In genomic region chr11:108034952-108035351, GRCh38 we compare ENCODE assay signal across 20 cellular contexts. TPM values are rescaled to one million over a fixed set of nuclear protein-coding genes. Genes with fewer than 3 reads are reported as not detected.
A peak's percentile ranks its signal among the peaks of the same experiment; 100 is the strongest.
DNase-seq lines count a peak whose midpoint lies in the region; ATAC-seq, FAIRE-seq and TF ChIP-seq lines count a peak whose summit lies in the region.
"Had no signal": no experiment of that assay in that cellular context is flagged by ENCODE, and none has a peak within 500 bp of the region (broad histone marks: within the 10 kb centered on the region; RNA-seq: fewer than 3 reads in every experiment).

No MANE protein-coding gene starts in this region.

- no peak overlapping the region for H2AFZ ChIP-seq in H9 (ENCODE audit: low read length)
- H2AFZ ChIP-seq in K562 (ENCODE audit: low read depth, low read length) = no peak overlapping the region

- H3K27me3 ChIP-seq in breast epithelium (no peaks in the 10 kb centered on the region), H9 (ENCODE audit: insufficient read depth, low read length) (no peaks in the 10 kb centered on the region), K562 (ENCODE audit: control insufficient read depth in 2 of 2, insufficient read depth in 2 of 2, low read length in 2 of 2) (no peaks in the 10 kb centered on the region), gastrocnemius medialis (no peaks in the 10 kb centered on the region)
- H3K27me3 ChIP-seq: BLaER1 treated with 17β-estradiol and CSF1 and Interleukin-3, amounts not matched to agents 10 nM and 100 nM had no signal

- H3K79me2 ChIP-seq in H9 (ENCODE audit: insufficient read depth, low read length) (no peaks in the 10 kb centered on the region; the same call in 1 of the 2 replicates), K562 (ENCODE audit: control insufficient read depth, insufficient read depth, low read length) (peaks cover 52% of the 10 kb centered on the region)

- H3K23me2 ChIP-seq in H9 (ENCODE audit: insufficient read length, low read depth, low read length, poor library complexity, severe bottlenecking) = no peaks in the 10 kb centered on the region

- CTCF ChIA-PET in MCF 10A (lab: Yijun Ruan, JAX) = interaction anchor here (0.6 kb wide), 1 partner anchor 167 kb away, joined by 3 read pairs; no protein-coding TSS in a partner anchor
- CTCF ChIA-PET in K562 (lab: Yijun Ruan, JAX; ENCODE audit: low intra/inter-chr PET ratio) = no interaction called here

- POLR2A ChIA-PET in MCF 10A (lab: Yijun Ruan, JAX) (interaction anchor here (0.7 kb wide), 1 partner anchor 91 kb away, joined by 4 read pairs; no protein-coding TSS in a partner anchor), K562 (lab: Yijun Ruan, JAX) (interaction anchor here (0.8 kb wide), 1 partner anchor 9 kb away, joined by 3 read pairs; no protein-coding TSS in a partner anchor)

- H3K23ac ChIP-seq in H9 (ENCODE audit: insufficient read length, low read depth, low read length) = no peak overlapping the region

- no peak overlapping the region for H3K14ac ChIP-seq in H9 (ENCODE audit: insufficient read depth, low read length)

- BruUV-seq in MCF 10A (replicated peaks; lab: Mats Ljungman, UMichigan) (TSS peak; percentile 14), K562 (replicated peaks; lab: Mats Ljungman, UMichigan) (TSS peak; percentile 11)

- no peak overlapping the region for H2BK15ac ChIP-seq in H9 (ENCODE audit: low read depth, low read length)

- H3K27ac Mint-ChIP-seq in MCF 10A (ENCODE audit: low read depth, unreplicated experiment) (no peak overlapping the region), H9 (peak overlapping the region in 2 of 3 experiments; percentile 21 to 37; a peak in 2 of 7 replicates)
- H3K27ac Mint-ChIP-seq: B cell had no signal

- in situ Hi-C loops in K562 (cut with MboI) = no loop called here
- in situ Hi-C loops in gastrocnemius medialis (cut with MboI; ENCODE audit: low sequenced_read_pairs in 4 of 4) = no loop called here

- H4K5ac ChIP-seq in H9 (ENCODE audit: insufficient read length, low read depth, low read length) = no peak overlapping the region

- H2BK120ac ChIP-seq in H9 (ENCODE audit: low read depth, low read length, poor library complexity, severe bottlenecking) = no peak overlapping the region

- H4K91ac ChIP-seq in H9 (ENCODE audit: insufficient read length, low read depth, low read length) = no peak overlapping the region

- FAIRE-seq in K562 (lab: Jason Lieb, UNC) = no peak
- FAIRE-seq: G401.6, GM12892, H1 had no signal

- H3T11ph ChIP-seq in H9 (ENCODE audit: low read length) = no peak overlapping the region

- H2BK12ac ChIP-seq in H9 (ENCODE audit: insufficient read length, low read depth, low read length) = no peak overlapping the region

- H3K27me3 Mint-ChIP-seq in MCF 10A (ENCODE audit: insufficient read depth, unreplicated experiment) = no peaks in the 10 kb centered on the region
- no peaks in the 10 kb centered on the region for H3K27me3 Mint-ChIP-seq in H9 (ENCODE audit: low read depth)
- H3K27me3 Mint-ChIP-seq: B cell; CD4-positive, CD25-positive, alpha-beta regulatory T cell; CD8-positive, alpha-beta memory T cell had no signal

- H3K56ac ChIP-seq in H9 (ENCODE audit: insufficient read length, low read depth, low read length) = no peak overlapping the region

- H3K4me3 ChIP-seq in breast epithelium = no peak overlapping the region
- no peak overlapping the region for H3K4me3 ChIP-seq in K562
- H3K4me3 ChIP-seq in gastrocnemius medialis = no peak overlapping the region
- H3K4me3 ChIP-seq: BLaER1 treated with 17β-estradiol and CSF1 and Interleukin-3, amounts not matched to agents 10 nM and 100 nM; HAP-1 had no signal

- no peak for TF ChIP-seq CTCF in MCF 10A (IDR thresholded peaks at IDR 0.05; ENCODE audit: unreplicated experiment)
- no peak for TF ChIP-seq CTCF in breast epithelium (IDR thresholded peaks at IDR 0.05)
- TF ChIP-seq CTCF in H9 (conservative IDR thresholded peaks at IDR 0.05) = no peak
- TF ChIP-seq CTCF in K562 (IDR thresholded peaks at IDR 0.05 in 2 of 3, conservative IDR thresholded peaks at IDR 0.05 in 1 of 3; ENCODE audit: insufficient read depth in 2 of 3, low read depth in 1 of 3, low read length in 3 of 3) = no peak
- TF ChIP-seq CTCF in gastrocnemius medialis (IDR thresholded peaks at IDR 0.05 in 4 of 5, conservative IDR thresholded peaks at IDR 0.05 in 1 of 5) = no peak
- no peak for TF ChIP-seq CTCF in omental fat pad (IDR thresholded peaks at IDR 0.05)

- no CpG with 5 or more reads among the region's 1 CpG for WGBS in H9 (ENCODE audit: extremely low coverage, insufficient read length, low lambda C conversion rate)
- WGBS in K562 (ENCODE audit: insufficient coverage, low coverage, missing lambda C conversion rate) = 100% methylated on average over 1 of the region's 1 CpG

- no peak for TF ChIP-seq RAD21 in K562 (CRISPR knock-in tag; conservative IDR thresholded peaks at IDR 0.05 in 1 of 2, IDR thresholded peaks at IDR 0.05 in 1 of 2)

- no peak for ATAC-seq in K562
- no peak for ATAC-seq in gastrocnemius medialis
- ATAC-seq in omental fat pad (ENCODE audit: low FRiP score) = no peak

- no peak overlapping the region for H2AK5ac ChIP-seq in H9 (ENCODE audit: insufficient read length, low read length)

- H3K4me3 Mint-ChIP-seq in MCF 10A (ENCODE audit: unreplicated experiment) (no peak overlapping the region), H9 (no peak overlapping the region)
- H3K4me3 Mint-ChIP-seq: B cell; CD8-positive, alpha-beta memory T cell had no signal

- intact Hi-C loops in MCF 10A (cut with micrococcal nuclease) = no loop called here
- intact Hi-C loops in breast epithelium (cut with DNase I; ENCODE audit: low total_unique reads) = no loop called here
- intact Hi-C loops in K562 (cut with micrococcal nuclease) = no loop called here
- intact Hi-C loops in gastrocnemius medialis (cut with DNase I; ENCODE audit: low total_unique reads) = loop anchor here (1.0 to 10.0 kb wide), 3 partner anchors 14 to 330 kb away; no protein-coding TSS in a partner anchor

- no peaks in the 10 kb centered on the region for H4K20me1 ChIP-seq in H9 (ENCODE audit: control insufficient read depth, insufficient read depth, insufficient read length)
- 0 out of 2 replicates have a peak, but pooled peaks cover 3% of the 10 kb centered on the region for H4K20me1 ChIP-seq in K562 (replicated peaks; ENCODE audit: control insufficient read depth, insufficient read depth, low read length)

- H3K27ac ChIP-seq in breast epithelium = no peak overlapping the region
- H3K27ac ChIP-seq in H9 (ENCODE audit: insufficient read length, low read depth, low read length) = no peak overlapping the region
- no peak overlapping the region for H3K27ac ChIP-seq in K562 (ENCODE audit: extremely low read depth, low read depth, low read length)
- H3K27ac ChIP-seq in gastrocnemius medialis = peak overlapping the region; percentile 67 to 81 (median 72)
- H3K27ac ChIP-seq: BLaER1 treated with 17β-estradiol and CSF1 and Interleukin-3, amounts not matched to agents 10 nM and 100 nM; HL-60 had no signal

- H2BK5ac ChIP-seq in H9 (ENCODE audit: insufficient read length, low read length) = no peak overlapping the region

- no peak overlapping the region for H2BK20ac ChIP-seq in H9 (ENCODE audit: low read depth, low read length, poor library complexity, severe bottlenecking)

- peaks cover 4% of the 10 kb centered on the region for H3K79me1 ChIP-seq in H9 (ENCODE audit: insufficient read depth, low read depth, low read length, poor library complexity, severe bottlenecking)

- TF ChIP-seq EP300 in K562 (IDR thresholded peaks at IDR 0.05; ENCODE audit: low read length) = no peak

- H3K4ac ChIP-seq in H9 (ENCODE audit: low read depth, low read length) = no peak overlapping the region

- H3K36me3 ChIP-seq in breast epithelium (no peaks in the 10 kb centered on the region), K562 (ENCODE audit: control insufficient read depth, insufficient read depth, low read length) (peaks cover 62% of the 10 kb centered on the region), gastrocnemius medialis (no peaks in the 10 kb centered on the region)

- no peaks in the 10 kb centered on the region for H3K9me1 ChIP-seq in K562 (ENCODE audit: control insufficient read depth, insufficient read depth, low read length)

- H3K9ac ChIP-seq in H9 (ENCODE audit: extremely low read depth, insufficient read length, low read length) = no peak overlapping the region
- H3K9ac ChIP-seq in K562 (ENCODE audit: insufficient read depth in 1 of 2, low read depth in 2 of 2, low read length in 2 of 2) = no peak overlapping the region
- H3K9ac ChIP-seq: BLaER1 treated with 17β-estradiol and CSF1 and Interleukin-3, amounts not matched to agents 10 nM and 100 nM had no signal

- H3K36me3 Mint-ChIP-seq in MCF 10A (ENCODE audit: insufficient read depth, unreplicated experiment) (peaks cover 43% of the 10 kb centered on the region), H9 (ENCODE audit: insufficient read depth in 1 of 3, low read depth in 3 of 3) (peaks cover 13 to 50% (median 48%) of the 10 kb centered on the region in 3 experiments; a peak in 6 of 7 replicates)

- TF ChIP-seq POLR2A in breast epithelium (IDR thresholded peaks at IDR 0.05) (no peak), K562 (conservative IDR thresholded peaks at IDR 0.05) (no peak), gastrocnemius medialis (IDR thresholded peaks at IDR 0.05) (no peak)

- no peaks in the 10 kb centered on the region for H3K4me1 Mint-ChIP-seq in MCF 10A (ENCODE audit: insufficient read depth, unreplicated experiment)
- peaks cover 0 to 28% of the 10 kb centered on the region in 2 experiments for H3K4me1 Mint-ChIP-seq in H9

- H3K4me2 ChIP-seq in H9 (ENCODE audit: insufficient read depth, insufficient read length, low read length) (no peak overlapping the region), K562 (ENCODE audit: insufficient read depth, low read length) (no peak overlapping the region)
- H3K4me2 ChIP-seq: BLaER1 treated with 17β-estradiol and CSF1 and Interleukin-3, amounts not matched to agents 10 nM and 100 nM had no signal

- H3K9me3 ChIP-seq in breast epithelium (no peaks in the 10 kb centered on the region), H9 (ENCODE audit: control insufficient read depth, low read depth, low read length) (no peaks in the 10 kb centered on the region), K562 (replicated peaks; ENCODE audit: control insufficient read depth, insufficient read depth, low read depth, low read length) (no peaks in the 10 kb centered on the region), gastrocnemius medialis (no peaks in the 10 kb centered on the region)
- H3K9me3 ChIP-seq: HAP-1 had no signal

- no peak overlapping the region for H4K8ac ChIP-seq in H9 (replicated peaks; ENCODE audit: insufficient read length, low read depth, low read length)

- H3K9me3 Mint-ChIP-seq in MCF 10A (ENCODE audit: unreplicated experiment) = no peaks in the 10 kb centered on the region
- H3K9me3 Mint-ChIP-seq in H9 = no peaks in the 10 kb centered on the region

- H3K18ac ChIP-seq in H9 (ENCODE audit: insufficient read length, low read depth, low read length) = no peak overlapping the region

- no peaks in the 10 kb centered on the region for H3K4me1 ChIP-seq in breast epithelium
- H3K4me1 ChIP-seq in H9 (ENCODE audit: insufficient read depth, low read length) = no peaks in the 10 kb centered on the region; the same call in 1 of the 2 replicates
- peaks cover 0 to 6% of the 10 kb centered on the region in 2 experiments; a peak in 1 of 5 replicates for H3K4me1 ChIP-seq in K562 (replicated peaks in 1 of 2; ENCODE audit: control insufficient read depth in 2 of 2, insufficient read depth in 2 of 2, low read length in 2 of 2)
- peaks cover 41 to 43% of the 10 kb centered on the region in 2 donors for H3K4me1 ChIP-seq in gastrocnemius medialis
- H3K4me1 ChIP-seq: BLaER1 treated with 17β-estradiol and CSF1 and Interleukin-3, amounts not matched to agents 10 nM and 100 nM had no signal

- DNase-seq in MCF 10A (ENCODE audit: unreplicated experiment) = no peak
- DNase-seq in breast epithelium (ENCODE audit: low spot score in 2 of 2) = no peak
- DNase-seq in H9 = no peak
- no peak for DNase-seq in K562 (ENCODE audit: extremely low read depth in 1 of 4, low spot score in 3 of 4)
- DNase-seq in gastrocnemius medialis = no peak
- DNase-seq in AG08396 (ENCODE audit: low spot score) = no peak
- no peak for DNase-seq in omental fat pad (ENCODE audit: low spot score)
- DNase-seq in DMS153 (lab: John Stamatoyannopoulos, UW) = no peak
- DNase-seq: 8988T; CD4-positive, CD25-positive, alpha-beta regulatory T cell; CD8-positive, alpha-beta memory T cell; COR-L47; DMS 273 treated with DMSO at 0.1 percent for 48 hours had no signal

RNA-seq across cellular contexts. Expression of gene CUL5, which starts 26.3 kb away (rescaled TPM):
- 31.8 and 37.5 TPM in 2 replicates for total RNA-seq in MCF 10A (2022)
- 10 to 100 TPM; 25.9 to 34.4 (median 32.8) TPM for total RNA-seq in breast epithelium
- 37.3 and 37.7 TPM in 2 replicates for total RNA-seq in H9 (2021)
- total RNA-seq in K562 (2011; cell fraction: chromatin; rRNA removed; ENCODE audit: low replicate concordance) = 60.0 and 93.3 TPM in 2 replicates
- 39.0 and 42.5 TPM in 2 replicates for total RNA-seq in K562 (2011; cell fraction: nucleolus; rRNA removed)
- total RNA-seq in K562 (2011; cell fraction: nucleoplasm; rRNA removed) = 33.6 and 40.0 TPM in 2 replicates
- total RNA-seq in K562 (2014; rRNA removed) = 23.0 and 27.3 TPM in 2 replicates
- 38.0 and 44.8 TPM in 2 replicates for total RNA-seq in K562 (2014; rRNA removed; fragmentation: Illumina TruSeq; extraction: Trizol)
- total RNA-seq in K562 (2015; rRNA removed; fragmentation: Illumina TruSeq; extraction: Trizol) = 29.4 and 34.1 TPM in 2 replicates
- total RNA-seq in K562 (2021) = 44.9 and 45.9 TPM in 2 replicates
- 17.5 and 23.8 TPM in 2 replicates for polyA plus RNA-seq in K562 (2011; rRNA removed)
- polyA plus RNA-seq in K562 (2011; cell fraction: cytosol; rRNA removed) = 13.7 and 13.8 TPM in 2 replicates
- 17.2 and 22.7 TPM in 2 replicates for polyA plus RNA-seq in K562 (2011; cell fraction: nucleus; rRNA removed)
- polyA plus RNA-seq in K562 (2012) = 10.4 and 17.8 TPM in 2 replicates
- polyA plus RNA-seq in K562 (2014; fragmentation: Illumina TruSeq; extraction: Trizol) = 20.5 and 22.5 TPM in 2 replicates
- 10 to 100 TPM; 14.3 to 16.3 TPM for polyA plus RNA-seq in K562 (2014; fragmentation: Nextera tagmentation; extraction: Ambion mirVana)
- 15.3 and 17.5 TPM in 2 replicates for polyA plus RNA-seq in K562 (2014; rRNA removed)
- 44.5 and 51.7 TPM in 2 replicates for polyA minus RNA-seq in K562 (2011; rRNA and poly(A)+ RNA removed)
- polyA minus RNA-seq in K562 (2011; cell fraction: cytosol; rRNA and poly(A)+ RNA removed) = 24.9 and 25.1 TPM in 2 replicates
- polyA minus RNA-seq in K562 (2011; cell fraction: nucleus; rRNA and poly(A)+ RNA removed) = 42.4 and 67.8 TPM in 2 replicates
- total RNA-seq in gastrocnemius medialis = 10 to 100 TPM; 40.6 to 83.5 (median 66.5) TPM
- total RNA-seq in omental fat pad = 10 to 100 TPM; 21.7 to 44.6 (median 28.1) TPM

Comparison
In these comparisons a context has a peak if more than half of its experiments do, and no peak if none do; other contexts are left out.
1. H3K27ac ChIP-seq: peak in gastrocnemius medialis (4 of 4); none in breast epithelium (0 of 2), H9 (single experiment) and K562 (single experiment).